Comparison of ENCODE assay signal across 24 cellular contexts in genomic region chr2:25125189-25125588, GRCh38. TPM values are rescaled to one million over a fixed set of nuclear protein-coding genes. Genes with fewer than 3 reads are reported as not detected.
DNase-seq lines count a peak whose midpoint lies in the region; ATAC-seq, FAIRE-seq and TF ChIP-seq lines count a peak whose summit lies in the region.
"Had no signal": no experiment of that assay in that cellular context is flagged by ENCODE, and none has a peak within 500 bp of the region (broad histone marks: within the 10 kb centered on the region; RNA-seq: fewer than 3 reads in every experiment).

No MANE protein-coding gene starts in this region.

- H3K79me1 ChIP-seq in H1 (ENCODE audit: low read depth, low read length), result no peaks in the 10 kb centered on the region

- H3K23me2 ChIP-seq in H1 (ENCODE audit: low read depth, low read length), result no peaks in the 10 kb centered on the region

- peaks cover 0 to 1% (median 0%) of the 10 kb centered on the region in 4 experiments; a peak in 1 of 7 replicates for H3K4me1 ChIP-seq in H1 (replicated peaks in 1 of 4; ENCODE audit: control insufficient read depth in 3 of 4, insufficient read depth in 4 of 4, low read length in 3 of 4)
- peaks cover 0 to 2% of the 10 kb centered on the region in 2 donors for H3K4me1 ChIP-seq in kidney (ENCODE audit: control insufficient read depth in 1 of 2, insufficient read depth in 1 of 2, low read depth in 1 of 2, low read length in 2 of 2)
- H3K4me1 ChIP-seq in spleen, result peaks cover 0 to 20% (median 8%) of the 10 kb centered on the region in 6 donors
- H3K4me1 ChIP-seq in aorta (ENCODE audit: control insufficient read depth in 1 of 2, insufficient read depth in 2 of 2, low read length in 2 of 2), result no peaks in the 10 kb centered on the region
- H3K4me1 ChIP-seq: Caco-2 had no signal

- H2BK5ac ChIP-seq in H1 (ENCODE audit: low read depth, low read length), result no peak overlapping the region

- H3K27ac ChIP-seq in H1 (ENCODE audit: low read depth, low read length) (no peak overlapping the region), kidney (ENCODE audit: low read depth in 2 of 2, low read length in 2 of 2) (no peak overlapping the region), spleen (peak overlapping the region in 3 of 8 donors; percentile 8 to 28 (median 9)), aorta (ENCODE audit: low read depth in 1 of 2, low read length in 2 of 2) (no peak overlapping the region)
- H3K27ac ChIP-seq: BLaER1, C4-2B, GM23248 had no signal

- H2BK12ac ChIP-seq in H1 (ENCODE audit: low read depth, low read length), result no peak overlapping the region

- no peak overlapping the region for H4K5ac ChIP-seq in H1 (ENCODE audit: insufficient read length, low read depth, low read length)

- no peak for TF ChIP-seq POLR2A in H1 (IDR thresholded peaks at IDR 0.05; ENCODE audit: control extremely low read depth in 1 of 2, low read depth in 2 of 2, low read length in 2 of 2)
- no peak for TF ChIP-seq POLR2A in spleen (IDR thresholded peaks at IDR 0.05)

- no peak overlapping the region for H2BK120ac ChIP-seq in H1 (replicated peaks; ENCODE audit: low read depth, low read length)

- H4K20me1 ChIP-seq in H1 (replicated peaks in 1 of 2; ENCODE audit: control insufficient read depth in 1 of 2, insufficient read depth in 2 of 2, low read length in 2 of 2), result peaks cover 0 to 3% of the 10 kb centered on the region in 2 experiments
- H4K20me1 ChIP-seq: BLaER1 had no signal

- H3K23ac ChIP-seq in H1 (ENCODE audit: insufficient read length), result no peak overlapping the region

- H3K14ac ChIP-seq in H1 (ENCODE audit: insufficient read length), result no peak overlapping the region

- H3K36me3 ChIP-seq in H1 (ENCODE audit: control insufficient read depth in 2 of 4, insufficient read depth in 4 of 4, low read length in 3 of 4) (peaks cover 0 to 5% (median 0%) of the 10 kb centered on the region in 4 experiments; a peak in 1 of 8 replicates), kidney (ENCODE audit: control insufficient read depth in 1 of 2, insufficient read depth in 2 of 2, low read length in 2 of 2) (no peaks in the 10 kb centered on the region), spleen (no peaks in the 10 kb centered on the region), aorta (ENCODE audit: control insufficient read depth in 1 of 2, insufficient read depth in 2 of 2, low read length in 1 of 2) (no peaks in the 10 kb centered on the region)
- H3K36me3 ChIP-seq: BLaER1 had no signal

- TF ChIP-seq EP300 in H1 (IDR thresholded peaks at IDR 0.05; ENCODE audit: borderline replicate concordance in 1 of 2, low read depth in 2 of 2, low read length in 2 of 2), result no peak

- H3K9ac ChIP-seq in H1 (replicated peaks in 1 of 4; ENCODE audit: extremely low read depth in 1 of 4, low read depth in 3 of 4, low read length in 3 of 4) (no peak overlapping the region), kidney (ENCODE audit: low read length in 2 of 2) (no peak overlapping the region)
- H3K9ac ChIP-seq: BLaER1, GM23248 had no signal

- intact Hi-C loops in kidney (cut with DNase I) (no loop called here), spleen (cut with DNase I; ENCODE audit: low total_unique reads) (loop anchor here (5.0 kb wide), 2 partner anchors 148 to 713 kb away; no protein-coding TSS in a partner anchor), aorta (cut with DNase I) (no loop called here)

- H3K4me3 Mint-ChIP-seq in nephron progenitor cell, result no peak overlapping the region
- H3K4me3 Mint-ChIP-seq: B cell; CD4-positive, CD25-positive, alpha-beta regulatory T cell; CD8-positive, alpha-beta T cell; H9; HFFc6 had no signal

- ATAC-seq in HG03460 (IDR thresholded peaks at IDR 0.05; ENCODE audit: unreplicated experiment), result no peak
- ATAC-seq in GM21515 (IDR thresholded peaks at IDR 0.05; ENCODE audit: unreplicated experiment), result no peak
- no peak for ATAC-seq in aorta (ENCODE audit: low FRiP score)
- ATAC-seq: CD8-positive, alpha-beta T cell had no signal

- H3K9me3 Mint-ChIP-seq in nephron progenitor cell, result no peaks in the 10 kb centered on the region
- H3K9me3 Mint-ChIP-seq: CD8-positive, alpha-beta T cell; HFFc6 had no signal

- H3K27me3 ChIP-seq in H1 (replicated peaks in 1 of 4; ENCODE audit: control insufficient read depth in 3 of 4, extremely low read depth in 1 of 4, insufficient read depth in 3 of 4, low read length in 3 of 4), result peaks cover 0 to 3% (median 1%) of the 10 kb centered on the region in 4 experiments; a peak in 1 of 7 replicates
- peaks cover 0 to 8% (median 0%) of the 10 kb centered on the region in 7 donors for H3K27me3 ChIP-seq in spleen (replicated peaks in 1 of 7)
- no peaks in the 10 kb centered on the region for H3K27me3 ChIP-seq in aorta (ENCODE audit: control insufficient read depth in 1 of 2, insufficient read depth in 2 of 2, low read length in 1 of 2)

- H3K4me3 ChIP-seq in H1 (ENCODE audit: extremely low read depth in 1 of 4, insufficient read depth in 2 of 4, low read depth in 3 of 4, low read length in 4 of 4), result no peak overlapping the region
- no peak overlapping the region for H3K4me3 ChIP-seq in kidney (ENCODE audit: low read length in 2 of 2)
- H3K4me3 ChIP-seq in spleen, result no peak overlapping the region
- no peak overlapping the region for H3K4me3 ChIP-seq in aorta (ENCODE audit: low read length in 2 of 2)
- H3K4me3 ChIP-seq: BLaER1, GM23248 had no signal

- H2BK20ac ChIP-seq in H1 (ENCODE audit: low read length), result no peak overlapping the region

- no peak overlapping the region for H3K18ac ChIP-seq in H1 (ENCODE audit: extremely low read depth, low read length)

- H3K79me2 ChIP-seq in H1 (ENCODE audit: control insufficient read depth in 1 of 2, insufficient read depth in 2 of 2, low read length in 2 of 2), result no peaks in the 10 kb centered on the region

- no peak overlapping the region for H3K56ac ChIP-seq in H1 (replicated peaks; ENCODE audit: insufficient read length, low read depth, low read length)

- no peaks in the 10 kb centered on the region for H3K9me3 ChIP-seq in H1 (ENCODE audit: insufficient read depth in 2 of 2, low read depth in 1 of 2, low read length in 1 of 2)
- H3K9me3 ChIP-seq in kidney (ENCODE audit: control insufficient read depth in 1 of 2, low read length in 2 of 2), result no peaks in the 10 kb centered on the region
- no peaks in the 10 kb centered on the region for H3K9me3 ChIP-seq in spleen
- no peaks in the 10 kb centered on the region for H3K9me3 ChIP-seq in aorta (ENCODE audit: control insufficient read depth, low read length)
- H3K9me3 ChIP-seq: BLaER1, Caco-2 had no signal

- WGBS in H1 (ENCODE audit: extremely low coverage in 1 of 2, insufficient coverage in 1 of 2, insufficient read length in 1 of 2, insufficient replicate concordance in 2 of 2, low coverage in 1 of 2, low lambda C conversion rate in 2 of 2, missing lambda C conversion rate in 1 of 2), 2 experiments, result 87% methylated on average over 7 of the region's 7 CpGs; no CpG with 5 or more reads in 1 of the 2 experiments
- WGBS in spleen, 5 donors, result 60 to 80% (median 67%) methylated on average over 3 to 7 of the region's 7 CpGs
- WGBS in aorta, 2 donors, result 87 to 90% methylated on average over 7 of the region's 7 CpGs

- H3K27ac Mint-ChIP-seq in nephron progenitor cell, result peak overlapping the region; percentile 77
- H3K27ac Mint-ChIP-seq: B cell; CD4-positive, CD25-positive, alpha-beta regulatory T cell; CD8-positive, alpha-beta T cell; HFFc6 had no signal

- peaks cover 30% of the 10 kb centered on the region for H3K36me3 Mint-ChIP-seq in nephron progenitor cell (ENCODE audit: low read depth)
- H3K36me3 Mint-ChIP-seq: CD4-positive, CD25-positive, alpha-beta regulatory T cell; CD8-positive, alpha-beta T cell had no signal

- H4K8ac ChIP-seq in H1 (ENCODE audit: extremely low read depth, insufficient read depth, low read length), result no peak overlapping the region

- no peak overlapping the region for H3K4ac ChIP-seq in H1 (replicated peaks; ENCODE audit: insufficient read length, low read depth, low read length)

- FAIRE-seq in H1 (lab: Jason Lieb, UNC) (no peak), kidney (lab: Jason Lieb, UNC) (no peak)
- FAIRE-seq: G401.6, GM12892 had no signal

- TF ChIP-seq CTCF in H1 (IDR thresholded peaks at IDR 0.05; ENCODE audit: control extremely low read depth in 1 of 3, insufficient read depth in 1 of 3, low read depth in 1 of 3, low read length in 3 of 3) (no peak), kidney (IDR thresholded peaks at IDR 0.05; ENCODE audit: borderline replicate concordance, extremely low read depth, insufficient read depth) (no peak), nephron progenitor cell (IDR thresholded peaks at IDR 0.05) (no peak), spleen (IDR thresholded peaks at IDR 0.05 in 8 of 11, conservative IDR thresholded peaks at IDR 0.05 in 3 of 11) (no peak)

- H2BK15ac ChIP-seq in H1 (ENCODE audit: low read length), result no peak overlapping the region

- H2AK5ac ChIP-seq in H1 (ENCODE audit: low read depth, low read length), result peak overlapping the region; percentile 82; the same call in 1 of the 2 replicates

- peaks cover 9% of the 10 kb centered on the region for H3K27me3 Mint-ChIP-seq in nephron progenitor cell (ENCODE audit: low read depth, poor library complexity)

- no peak overlapping the region for H2AFZ ChIP-seq in H1 (ENCODE audit: low read length)
- H2AFZ ChIP-seq: GM23248 had no signal

- peaks cover 10% of the 10 kb centered on the region for H3K4me1 Mint-ChIP-seq in nephron progenitor cell

- POLR2A ChIA-PET in H1 (lab: Charles Lee; ENCODE audit: partially characterized antibody), result no interaction called here

- no peak overlapping the region for H3K4me2 ChIP-seq in H1 (ENCODE audit: insufficient read depth in 1 of 2, low read depth in 2 of 2, low read length in 2 of 2)

- no peak for DNase-seq in H1 (ENCODE audit: low read depth in 1 of 2, low spot score in 2 of 2)
- DNase-seq in kidney, result peak; percentile 23
- DNase-seq in nephron progenitor cell, result no peak
- DNase-seq in spleen, result peak; percentile 56
- no peak for DNase-seq in activated naive CD4-positive, alpha-beta T cell (lab: John Stamatoyannopoulos, UW)
- no peak for DNase-seq in aorta
- DNase-seq: Caco-2; CD4-positive, CD25-positive, alpha-beta regulatory T cell; CD8-positive, alpha-beta T cell; DMS153; DND-41; GM23248; H9; HFFc6 had no signal

- H4K91ac ChIP-seq in H1 (replicated peaks; ENCODE audit: insufficient read length, low read length), result no peak overlapping the region

- CTCF ChIA-PET in H1 (lab: Charles Lee; ENCODE audit: partially characterized antibody), result interaction anchor here (0.5 to 1.9 kb wide), 7 partner anchors 11 to 259 kb away, joined by 3 to 6 read pairs (median 4); partner anchors contain the start of gene EFR3B

- TF ChIP-seq RAD21 in H1 (IDR thresholded peaks at IDR 0.05 in 1 of 2, conservative IDR thresholded peaks at IDR 0.05 in 1 of 2; ENCODE audit: low read depth in 2 of 2, low read length in 2 of 2), result no peak

RNA-seq across cellular contexts. Expression of gene POMC, which starts 43.2 kb away (rescaled TPM):
- 1.7 and 2.2 TPM in 2 replicates for total RNA-seq in H1 (2021; fragmentation: NEBNext Ultra II Directional; extraction: Animal tissue kit (Norgen Biotek cat#: 25700))
- 4.7 and 6.1 TPM in 2 replicates for polyA plus RNA-seq in H1 (2011; rRNA removed)
- 4.8 TPM for polyA plus RNA-seq in H1 (2011; cell fraction: cytosol; rRNA removed)
- 4.0 TPM for polyA plus RNA-seq in H1 (2011; cell fraction: nucleus; rRNA removed)
- polyA plus RNA-seq in H1 (2012, experiment 1 of 2), result 2.5 to 3.1 TPM (median 3.0 TPM) in 3 of 4 replicates, not detected in the other
- polyA plus RNA-seq in H1 (2012, experiment 2 of 2), result 2.4 TPM
- 4.6 TPM for polyA plus RNA-seq in H1 (2013, experiment 1 of 2)
- 4.0 TPM for polyA plus RNA-seq in H1 (2013, experiment 2 of 2)
- polyA minus RNA-seq in H1 (2011; rRNA and poly(A)+ RNA removed), result 0.32 and 0.71 TPM in 2 replicates
- polyA minus RNA-seq in H1 (2011; cell fraction: cytosol; rRNA and poly(A)+ RNA removed), result 3.2 TPM
- polyA minus RNA-seq in H1 (2011; cell fraction: nucleus; rRNA and poly(A)+ RNA removed), result 1.7 TPM
- total RNA-seq in kidney, result 1.5 TPM
- polyA plus RNA-seq in kidney (ENCODE audit: insufficient read depth, low read depth, low replicate concordance), result 2.1 TPM
- 1 to 10 TPM; 2.4 to 4.9 (median 3.2) TPM for total RNA-seq in spleen
- polyA plus RNA-seq in spleen, result 1 to 10 TPM; 7.4 to 9.8 (median 8.8) TPM
- 1 to 10 TPM; 1.2 to 1.4 TPM for total RNA-seq in aorta
- 1 to 10 TPM in 1 of 2 donors, under 1 TPM in 1; 0.38 to 4.5 TPM for polyA plus RNA-seq in aorta
- total RNA-seq: A172, A673, H4, HFFc6 had no signal

Comparison
In these comparisons a context has a peak if more than half of its experiments do, and no peak if none do; other contexts are left out.
1. DNase-seq: peak in kidney (single experiment) and spleen (single experiment); none in H1 (0 of 2), nephron progenitor cell (single experiment), activated naive CD4-positive, alpha-beta T cell (0 of 4) and aorta (0 of 2).